In the genomic region with DNA sequence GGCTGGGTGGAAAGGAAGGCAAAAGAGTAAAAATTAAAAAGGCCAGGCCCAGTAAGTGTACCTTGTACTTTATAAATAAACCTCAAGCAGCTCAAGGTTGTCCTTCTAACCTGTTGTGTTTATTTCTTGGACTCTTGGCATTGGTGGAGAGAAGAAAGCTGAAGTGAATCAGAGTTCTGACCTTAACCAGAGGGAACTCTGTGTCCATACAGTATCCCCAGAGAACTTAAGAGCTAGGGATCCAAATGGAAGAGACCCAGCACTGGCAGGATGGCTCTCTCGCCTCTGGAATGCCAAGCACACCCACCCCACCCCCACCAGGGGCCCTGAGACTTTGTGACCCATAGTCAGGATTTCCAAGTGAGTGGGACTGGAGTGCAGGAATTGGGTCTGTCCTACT, we compare ENCODE assay signal across 1 cellular context.
TF ChIP-seq lines count a peak whose summit lies in the region.

No MANE protein-coding gene starts in this region.

TF ChIP-seq in GM12878, 131 proteins besides CTCF, POLR2A, EP300 and RAD21:
- TF ChIP-seq ZNF622 (IDR thresholded peaks at IDR 0.05) = no peak
- TF ChIP-seq, protein P1, sequence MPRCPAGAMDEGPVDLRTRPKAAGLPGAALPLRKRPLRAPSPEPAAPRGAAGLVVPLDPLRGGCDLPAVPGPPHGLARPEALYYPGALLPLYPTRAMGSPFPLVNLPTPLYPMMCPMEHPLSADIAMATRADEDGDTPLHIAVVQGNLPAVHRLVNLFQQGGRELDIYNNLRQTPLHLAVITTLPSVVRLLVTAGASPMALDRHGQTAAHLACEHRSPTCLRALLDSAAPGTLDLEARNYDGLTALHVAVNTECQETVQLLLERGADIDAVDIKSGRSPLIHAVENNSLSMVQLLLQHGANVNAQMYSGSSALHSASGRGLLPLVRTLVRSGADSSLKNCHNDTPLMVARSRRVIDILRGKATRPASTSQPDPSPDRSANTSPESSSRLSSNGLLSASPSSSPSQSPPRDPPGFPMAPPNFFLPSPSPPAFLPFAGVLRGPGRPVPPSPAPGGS (IDR thresholded peaks at IDR 0.05; ENCODE audit: borderline replicate concordance, insufficient read depth, low read depth, low read length, poor library complexity, severe bottlenecking) = no peak
- TF ChIP-seq DPF2 (IDR thresholded peaks at IDR 0.05) = no peak
- TF ChIP-seq SUZ12 (IDR thresholded peaks at IDR 0.05; ENCODE audit: unreplicated experiment) = no peak
- TF ChIP-seq CBFB (IDR thresholded peaks at IDR 0.05; ENCODE audit: low read depth) = no peak
- no peak for TF ChIP-seq CHD1 (IDR thresholded peaks at IDR 0.05; ENCODE audit: low read depth, low read length)
- TF ChIP-seq MEF2B (IDR thresholded peaks at IDR 0.05; ENCODE audit: partially characterized antibody, poor library complexity, severe bottlenecking) = no peak
- TF ChIP-seq WRNIP1 (IDR thresholded peaks at IDR 0.05; ENCODE audit: borderline replicate concordance, low read depth, low read length) = no peak
- TF ChIP-seq POLR2AphosphoS5 (IDR thresholded peaks at IDR 0.05; ENCODE audit: low read length) = no peak
- no peak for TF ChIP-seq TCF7 (IDR thresholded peaks at IDR 0.05; ENCODE audit: borderline replicate concordance)
- no peak for TF ChIP-seq FOXM1 (IDR thresholded peaks at IDR 0.05; ENCODE audit: low read depth, low read length)
- TF ChIP-seq, protein P2, sequence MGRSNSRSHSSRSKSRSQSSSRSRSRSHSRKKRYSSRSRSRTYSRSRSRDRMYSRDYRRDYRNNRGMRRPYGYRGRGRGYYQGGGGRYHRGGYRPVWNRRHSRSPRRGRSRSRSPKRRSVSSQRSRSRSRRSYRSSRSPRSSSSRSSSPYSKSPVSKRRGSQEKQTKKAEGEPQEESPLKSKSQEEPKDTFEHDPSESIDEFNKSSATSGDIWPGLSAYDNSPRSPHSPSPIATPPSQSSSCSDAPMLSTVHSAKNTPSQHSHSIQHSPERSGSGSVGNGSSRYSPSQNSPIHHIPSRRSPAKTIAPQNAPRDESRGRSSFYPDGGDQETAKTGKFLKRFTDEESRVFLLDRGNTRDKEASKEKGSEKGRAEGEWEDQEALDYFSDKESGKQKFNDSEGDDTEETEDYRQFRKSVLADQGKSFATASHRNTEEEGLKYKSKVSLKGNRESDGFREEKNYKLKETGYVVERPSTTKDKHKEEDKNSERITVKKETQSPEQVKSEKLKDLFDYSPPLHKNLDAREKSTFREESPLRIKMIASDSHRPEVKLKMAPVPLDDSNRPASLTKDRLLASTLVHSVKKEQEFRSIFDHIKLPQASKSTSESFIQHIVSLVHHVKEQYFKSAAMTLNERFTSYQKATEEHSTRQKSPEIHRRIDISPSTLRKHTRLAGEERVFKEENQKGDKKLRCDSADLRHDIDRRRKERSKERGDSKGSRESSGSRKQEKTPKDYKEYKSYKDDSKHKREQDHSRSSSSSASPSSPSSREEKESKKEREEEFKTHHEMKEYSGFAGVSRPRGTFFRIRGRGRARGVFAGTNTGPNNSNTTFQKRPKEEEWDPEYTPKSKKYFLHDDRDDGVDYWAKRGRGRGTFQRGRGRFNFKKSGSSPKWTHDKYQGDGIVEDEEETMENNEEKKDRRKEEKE (IDR thresholded peaks at IDR 0.05) = no peak
- TF ChIP-seq GATAD2B (conservative IDR thresholded peaks at IDR 0.05; ENCODE audit: low read depth) = no peak
- TF ChIP-seq, protein P3, sequence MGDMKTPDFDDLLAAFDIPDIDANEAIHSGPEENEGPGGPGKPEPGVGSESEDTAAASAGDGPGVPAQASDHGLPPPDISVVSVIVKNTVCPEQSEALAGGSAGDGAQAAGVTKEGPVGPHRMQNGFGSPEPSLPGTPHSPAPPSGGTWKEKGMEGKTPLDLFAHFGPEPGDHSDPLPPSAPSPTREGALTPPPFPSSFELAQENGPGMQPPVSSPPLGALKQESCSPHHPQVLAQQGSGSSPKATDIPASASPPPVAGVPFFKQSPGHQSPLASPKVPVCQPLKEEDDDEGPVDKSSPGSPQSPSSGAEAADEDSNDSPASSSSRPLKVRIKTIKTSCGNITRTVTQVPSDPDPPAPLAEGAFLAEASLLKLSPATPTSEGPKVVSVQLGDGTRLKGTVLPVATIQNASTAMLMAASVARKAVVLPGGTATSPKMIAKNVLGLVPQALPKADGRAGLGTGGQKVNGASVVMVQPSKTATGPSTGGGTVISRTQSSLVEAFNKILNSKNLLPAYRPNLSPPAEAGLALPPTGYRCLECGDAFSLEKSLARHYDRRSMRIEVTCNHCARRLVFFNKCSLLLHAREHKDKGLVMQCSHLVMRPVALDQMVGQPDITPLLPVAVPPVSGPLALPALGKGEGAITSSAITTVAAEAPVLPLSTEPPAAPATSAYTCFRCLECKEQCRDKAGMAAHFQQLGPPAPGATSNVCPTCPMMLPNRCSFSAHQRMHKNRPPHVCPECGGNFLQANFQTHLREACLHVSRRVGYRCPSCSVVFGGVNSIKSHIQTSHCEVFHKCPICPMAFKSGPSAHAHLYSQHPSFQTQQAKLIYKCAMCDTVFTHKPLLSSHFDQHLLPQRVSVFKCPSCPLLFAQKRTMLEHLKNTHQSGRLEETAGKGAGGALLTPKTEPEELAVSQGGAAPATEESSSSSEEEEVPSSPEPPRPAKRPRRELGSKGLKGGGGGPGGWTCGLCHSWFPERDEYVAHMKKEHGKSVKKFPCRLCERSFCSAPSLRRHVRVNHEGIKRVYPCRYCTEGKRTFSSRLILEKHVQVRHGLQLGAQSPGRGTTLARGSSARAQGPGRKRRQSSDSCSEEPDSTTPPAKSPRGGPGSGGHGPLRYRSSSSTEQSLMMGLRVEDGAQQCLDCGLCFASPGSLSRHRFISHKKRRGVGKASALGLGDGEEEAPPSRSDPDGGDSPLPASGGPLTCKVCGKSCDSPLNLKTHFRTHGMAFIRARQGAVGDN (IDR thresholded peaks at IDR 0.05) = no peak
- no peak for TF ChIP-seq SUPT20H (IDR thresholded peaks at IDR 0.05; ENCODE audit: borderline replicate concordance, control insufficient read depth, low read depth, low read length)
- TF ChIP-seq SRF (IDR thresholded peaks at IDR 0.05; ENCODE audit: low read depth in 2 of 2, low read length in 2 of 2) = no peak
- no peak for TF ChIP-seq EGR1 (IDR thresholded peaks at IDR 0.05; ENCODE audit: borderline replicate concordance in 1 of 2, low read depth in 2 of 2, low read length in 2 of 2)
